Comparison of ENCODE assay signal across 12 cellular contexts in the genomic region with DNA sequence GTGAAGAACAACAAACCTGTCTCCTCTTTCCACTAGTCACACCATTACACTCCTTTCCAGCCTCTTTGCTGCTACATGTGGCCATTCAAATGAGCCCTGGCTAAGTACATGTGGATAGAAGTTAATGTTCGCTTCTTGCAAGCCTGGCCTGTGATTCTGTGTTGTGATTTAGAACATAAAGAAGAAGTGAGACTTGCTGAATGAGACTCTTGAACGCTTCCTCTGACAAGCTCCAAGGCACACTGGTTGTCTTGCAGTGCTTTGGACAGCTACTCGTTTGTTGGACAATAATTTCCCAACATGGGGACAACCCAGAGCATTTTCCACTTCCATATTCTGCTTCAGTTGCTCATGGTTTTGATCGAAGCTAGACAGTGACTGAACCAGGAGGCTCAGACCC. TPM values are rescaled to one million over a fixed set of nuclear protein-coding genes. Genes with fewer than 3 reads are reported as not detected.
DNase-seq lines count a peak whose midpoint lies in the region; ATAC-seq, FAIRE-seq and TF ChIP-seq lines count a peak whose summit lies in the region.
"Had no signal": no experiment of that assay in that cellular context is flagged by ENCODE, and none has a peak within 500 bp of the region (broad histone marks: within the 10 kb centered on the region; RNA-seq: fewer than 3 reads in every experiment).

No MANE protein-coding gene starts in this region.

- TF ChIP-seq CTCF in right lobe of liver (IDR thresholded peaks at IDR 0.05) (no peak), HepG2 (CRISPR knock-in tag; IDR thresholded peaks at IDR 0.05) (no peak), colonic mucosa (IDR thresholded peaks at IDR 0.05) (no peak), adrenal gland (IDR thresholded peaks at IDR 0.05) (no peak), heart right ventricle (IDR thresholded peaks at IDR 0.05) (no peak)

- H3K9ac ChIP-seq in HepG2 (ENCODE audit: insufficient read depth, low read depth, low read length) (no peak overlapping the region), colonic mucosa (ENCODE audit: low read depth in 2 of 2, low read length in 2 of 2) (no peak overlapping the region)

- POLR2A ChIA-PET in HepG2 (lab: Yijun Ruan, JAX): no interaction called here
- POLR2A ChIA-PET in activated CD8-positive, alpha-beta T cell treated with anti-CD3 and anti-CD28 coated beads, Interleukin-2, amount 10 ng/mL, durations not matched to agents 7 days and 5 days (lab: Charles Lee): no interaction called here

- H3K27me3 ChIP-seq in right lobe of liver: no peaks in the 10 kb centered on the region
- peaks cover 2 to 31% of the 10 kb centered on the region in 2 experiments; a peak in 4 of 5 replicates for H3K27me3 ChIP-seq in HepG2 (ENCODE audit: control insufficient read depth in 1 of 2, insufficient read depth in 2 of 2, low read length in 2 of 2)
- no peaks in the 10 kb centered on the region for H3K27me3 ChIP-seq in colonic mucosa
- H3K27me3 ChIP-seq in adrenal gland: no peaks in the 10 kb centered on the region
- H3K27me3 ChIP-seq in heart right ventricle: peaks cover 0 to 15% (median 0%) of the 10 kb centered on the region in 7 donors

- no peak for FAIRE-seq in HepG2 (lab: Jason Lieb, UNC)
- FAIRE-seq: A549 had no signal

- H3K4me3 Mint-ChIP-seq in activated CD8-positive, alpha-beta T cell treated with anti-CD3 and anti-CD28 coated beads, Interleukin-2, amount 10 ng/mL, durations not matched to agents 7 days and 5 days: no peak overlapping the region
- H3K4me3 Mint-ChIP-seq: H9 had no signal

- H3K4me2 ChIP-seq in HepG2 (ENCODE audit: low read depth, low read length): no peak overlapping the region
- H3K4me2 ChIP-seq: A549 had no signal

- intact Hi-C loops in right lobe of liver (cut with DNase I) (no loop called here), HepG2 (cut with micrococcal nuclease; ENCODE audit: unreplicated experiment) (no loop called here), colonic mucosa (cut with DNase I) (no loop called here), adrenal gland (cut with DNase I) (no loop called here), heart right ventricle (cut with DNase I) (no loop called here)

- no TSS peak for BruUV-seq in HepG2 (replicated peaks; lab: Mats Ljungman, UMichigan)

- no peaks in the 10 kb centered on the region for H3K9me3 ChIP-seq in right lobe of liver
- no peaks in the 10 kb centered on the region for H3K9me3 ChIP-seq in HepG2 (ENCODE audit: low read length)
- no peaks in the 10 kb centered on the region for H3K9me3 ChIP-seq in colonic mucosa
- no peaks in the 10 kb centered on the region for H3K9me3 ChIP-seq in adrenal gland (replicated peaks in 1 of 3)
- no peaks in the 10 kb centered on the region for H3K9me3 ChIP-seq in heart right ventricle
- H3K9me3 ChIP-seq: A549 had no signal

- no peaks in the 10 kb centered on the region for H3K36me3 ChIP-seq in right lobe of liver
- no peaks in the 10 kb centered on the region for H3K36me3 ChIP-seq in HepG2 (replicated peaks in 1 of 2; ENCODE audit: control insufficient read depth in 1 of 2, insufficient read depth in 2 of 2, low read length in 2 of 2)
- no peaks in the 10 kb centered on the region for H3K36me3 ChIP-seq in colonic mucosa
- no peaks in the 10 kb centered on the region for H3K36me3 ChIP-seq in adrenal gland (replicated peaks in 1 of 2)
- no peaks in the 10 kb centered on the region for H3K36me3 ChIP-seq in heart right ventricle

- in situ Hi-C loops in HepG2 (cut with HindIII; ENCODE audit: extremely low pct_ligation_motif_present, low pct_unique_long_range_greater_than_20kb): no loop called here

- 32% methylated on average over 4 of the region's 4 CpGs for WGBS in right lobe of liver (ENCODE audit: insufficient coverage, low coverage, low lambda C conversion rate, missing lambda C conversion rate)
- 1% methylated on average over 4 of the region's 4 CpGs for WGBS in HepG2 (ENCODE audit: low lambda C conversion rate)
- WGBS in adrenal gland, 4 donors: 71 to 84% (median 77%) methylated on average over 4 of the region's 4 CpGs
- 74 to 85% methylated on average over 4 of the region's 4 CpGs for WGBS in heart right ventricle, 2 donors

- H3K9me3 Mint-ChIP-seq in activated CD8-positive, alpha-beta T cell treated with anti-CD3 and anti-CD28 coated beads, Interleukin-2, amount 10 ng/mL, durations not matched to agents 7 days and 5 days (ENCODE audit: insufficient read depth): no peaks in the 10 kb centered on the region
- H3K9me3 Mint-ChIP-seq: H9 had no signal

- no peak overlapping the region for H3K27ac Mint-ChIP-seq in activated CD8-positive, alpha-beta T cell treated with anti-CD3 and anti-CD28 coated beads, Interleukin-2, amount 10 ng/mL, durations not matched to agents 7 days and 5 days
- H3K27ac Mint-ChIP-seq: H9 had no signal

- TF ChIP-seq EP300 in HepG2 (IDR thresholded peaks at IDR 0.05; ENCODE audit: low read depth in 2 of 2, low read length in 2 of 2) (no peak), HepG2 (CRISPR knock-in tag; IDR thresholded peaks at IDR 0.05; ENCODE audit: borderline replicate concordance) (no peak)

- no peaks in the 10 kb centered on the region for H4K20me1 ChIP-seq in HepG2 (ENCODE audit: insufficient read depth, low read length)

- TF ChIP-seq RAD21 in HepG2 (CRISPR knock-in tag; IDR thresholded peaks at IDR 0.05): no peak

- H3K79me2 ChIP-seq in HepG2 (ENCODE audit: insufficient read depth, low read length): no peaks in the 10 kb centered on the region

- H3K27me3 Mint-ChIP-seq in activated CD8-positive, alpha-beta T cell treated with anti-CD3 and anti-CD28 coated beads, Interleukin-2, amount 10 ng/mL, durations not matched to agents 7 days and 5 days (ENCODE audit: low read depth): peaks cover 25% of the 10 kb centered on the region

- no peaks in the 10 kb centered on the region for H3K36me3 Mint-ChIP-seq in activated CD8-positive, alpha-beta T cell treated with anti-CD3 and anti-CD28 coated beads, Interleukin-2, amount 10 ng/mL, durations not matched to agents 7 days and 5 days (ENCODE audit: low read depth)

- H3K4me3 ChIP-seq in right lobe of liver (no peak overlapping the region), HepG2 (replicated peaks in 1 of 3; ENCODE audit: insufficient read depth in 1 of 3, low read depth in 2 of 3, low read length in 3 of 3) (no peak overlapping the region), colonic mucosa (no peak overlapping the region), adrenal gland (no peak overlapping the region), heart right ventricle (no peak overlapping the region)
- H3K4me3 ChIP-seq: A549 had no signal

- no peak overlapping the region for H2AFZ ChIP-seq in HepG2 (ENCODE audit: low read length)

- CTCF ChIA-PET in HepG2 (lab: Yijun Ruan, JAX; ENCODE audit: low intra/inter-chr PET ratio, low total read pairs): no interaction called here
- CTCF ChIA-PET in activated CD8-positive, alpha-beta T cell treated with anti-CD3 and anti-CD28 coated beads, Interleukin-2, amount 10 ng/mL, durations not matched to agents 7 days and 5 days (lab: Charles Lee): no interaction called here

- H3K27ac ChIP-seq in right lobe of liver (no peak overlapping the region), HepG2 (ENCODE audit: extremely low read length, insufficient read depth, low read length) (no peak overlapping the region), colonic mucosa (no peak overlapping the region), adrenal gland (no peak overlapping the region), heart right ventricle (no peak overlapping the region)
- H3K27ac ChIP-seq: A549 had no signal

- H3K4me1 ChIP-seq in right lobe of liver: no peaks in the 10 kb centered on the region
- H3K4me1 ChIP-seq in HepG2 (ENCODE audit: insufficient read depth, low read length): no peaks in the 10 kb centered on the region
- no peaks in the 10 kb centered on the region for H3K4me1 ChIP-seq in colonic mucosa
- H3K4me1 ChIP-seq in adrenal gland (replicated peaks in 1 of 2): no peaks in the 10 kb centered on the region
- no peaks in the 10 kb centered on the region for H3K4me1 ChIP-seq in heart right ventricle
- H3K4me1 ChIP-seq: A549 had no signal

- DNase-seq in right lobe of liver (no peak), HepG2 (ENCODE audit: low spot score) (no peak), colonic mucosa (no peak), adrenal gland (no peak), heart right ventricle (no peak)
- no peak for DNase-seq in activated CD8-positive, alpha-beta T cell treated with anti-CD3 and anti-CD28 coated beads, Interleukin-2, amount 10 ng/mL, durations not matched to agents 7 days and 5 days
- DNase-seq: DND-41, H9, NCI-H510A treated with DMSO at 0.1 percent for 48 hours had no signal

- H3K4me1 Mint-ChIP-seq in activated CD8-positive, alpha-beta T cell treated with anti-CD3 and anti-CD28 coated beads, Interleukin-2, amount 10 ng/mL, durations not matched to agents 7 days and 5 days (ENCODE audit: low read depth): no peaks in the 10 kb centered on the region

- ATAC-seq in right lobe of liver (peak in 3 of 4 donors; percentile 43 to 56 (median 52)), HepG2 (no peak), HG02588 (IDR thresholded peaks at IDR 0.05; ENCODE audit: unreplicated experiment) (peak; percentile 64), HG03520 (IDR thresholded peaks at IDR 0.05; ENCODE audit: unreplicated experiment) (peak; percentile 63), heart right ventricle (no peak)
- no peak for ATAC-seq in activated CD8-positive, alpha-beta T cell treated with anti-CD3 and anti-CD28 coated beads, Interleukin-2, amount 10 ng/mL, durations not matched to agents 7 days and 5 days
- ATAC-seq: A549 had no signal

- TF ChIP-seq POLR2A in right lobe of liver (IDR thresholded peaks at IDR 0.05): no peak
- no peak for TF ChIP-seq POLR2A in HepG2 (IDR thresholded peaks at IDR 0.05; ENCODE audit: insufficient read depth in 1 of 2, low read depth in 2 of 2, low read length in 2 of 2)
- TF ChIP-seq POLR2A in adrenal gland (IDR thresholded peaks at IDR 0.05): no peak

RNA-seq across cellular contexts. Expression of a gene that starts 57.3 kb away (rescaled TPM):
- total RNA-seq in right lobe of liver: 1 to 10 TPM in 1 of 6 experiments, under 1 TPM in 5; 0.20 to 1.2 (median 0.56) TPM
- 0.15 TPM in 1 of 2 replicates, not detected in the other for total RNA-seq in HepG2 (2016; rRNA removed; fragmentation: Illumina TruSeq; extraction: Trizol)
- total RNA-seq in HepG2 (2016; cell fraction: cytosol; rRNA removed; fragmentation: Illumina TruSeq; extraction: Trizol; ENCODE audit: low read depth): 0.35 and 0.40 TPM in 2 replicates
- 0.15 TPM in 1 of 2 replicates, not detected in the other for total RNA-seq in HepG2 (2016; cell fraction: insoluble cytoplasmic fraction; rRNA removed; fragmentation: Illumina TruSeq; extraction: Trizol)
- 0.28 and 0.46 TPM in 2 replicates for total RNA-seq in HepG2 (2016; cell fraction: membrane; rRNA removed; fragmentation: Illumina TruSeq; extraction: Trizol)
- not detected in 2 replicates for total RNA-seq in HepG2 (2016; cell fraction: nucleus; rRNA removed; fragmentation: Illumina TruSeq; extraction: Trizol)
- 0.17 and 0.18 TPM in 2 replicates for polyA plus RNA-seq in HepG2 (2011; rRNA removed)
- 0.04 TPM in 1 of 2 replicates, not detected in the other for polyA plus RNA-seq in HepG2 (2011; cell fraction: cytosol; rRNA removed)
- polyA plus RNA-seq in HepG2 (2011; cell fraction: nucleus; rRNA removed): 0.57 and 0.92 TPM in 2 replicates
- polyA plus RNA-seq in HepG2 (2012): not detected in 2 replicates
- polyA plus RNA-seq in HepG2 (2016; cell fraction: cytosol; fragmentation: Illumina TruSeq; extraction: Trizol; ENCODE audit: low read depth): 0.22 and 0.25 TPM in 2 replicates
- not detected in 2 replicates for polyA plus RNA-seq in HepG2 (2016; cell fraction: insoluble cytoplasmic fraction; fragmentation: Illumina TruSeq; extraction: Trizol; ENCODE audit: low read depth)
- polyA plus RNA-seq in HepG2 (2016; cell fraction: membrane; fragmentation: Illumina TruSeq; extraction: Trizol; ENCODE audit: low read depth): 0.19 and 0.52 TPM in 2 replicates
- polyA plus RNA-seq in HepG2 (2016; cell fraction: nucleus; fragmentation: Illumina TruSeq; extraction: Trizol; ENCODE audit: insufficient read depth, low read depth): 0.51 TPM in 1 of 2 replicates, not detected in the other
- 0.14 and 0.47 TPM in 2 replicates for polyA minus RNA-seq in HepG2 (2011; rRNA and poly(A)+ RNA removed; ENCODE audit: low replicate concordance)
- polyA minus RNA-seq in HepG2 (2011; cell fraction: cytosol; rRNA and poly(A)+ RNA removed): not detected in 2 replicates
- 0.62 TPM in 1 of 2 replicates, not detected in the other for polyA minus RNA-seq in HepG2 (2011; cell fraction: nucleus; rRNA and poly(A)+ RNA removed)
- total RNA-seq in colonic mucosa: 1 to 10 TPM; 2.0 to 4.1 TPM
- 10 to 100 TPM in 7 of 8 donors, 1 to 10 TPM in 1; 8.4 to 77.1 (median 35.2) TPM for total RNA-seq in adrenal gland
- polyA plus RNA-seq in adrenal gland: 10 to 100 TPM; 13.9 to 74.4 (median 58.3) TPM
- total RNA-seq in heart right ventricle: 1 to 10 TPM in 5 of 10 donors, under 1 TPM in 5; 0.32 to 1.9 (median 0.92) TPM
- 1 to 10 TPM; 1.2 to 1.6 TPM for polyA plus RNA-seq in heart right ventricle
- total RNA-seq in activated CD8-positive, alpha-beta T cell treated with anti-CD3 and anti-CD28 coated beads, Interleukin-2, amount 10 ng/mL, durations not matched to agents 7 days and 5 days: 10 to 100 TPM in 1 of 2 experiments, 1 to 10 TPM in 1; 9.4 to 10.0 TPM

Comparison
In these comparisons a context has a peak if more than half of its experiments do, and no peak if none do; other contexts are left out.
1. ATAC-seq: peak in right lobe of liver (3 of 4), HG02588 (single experiment) and HG03520 (single experiment); none in HepG2 (single experiment), heart right ventricle (0 of 8) and activated CD8-positive, alpha-beta T cell treated with anti-CD3 and anti-CD28 coated beads, Interleukin-2, amount 10 ng/mL, durations not matched to agents 7 days and 5 days (single experiment).